In the genomic region with DNA sequence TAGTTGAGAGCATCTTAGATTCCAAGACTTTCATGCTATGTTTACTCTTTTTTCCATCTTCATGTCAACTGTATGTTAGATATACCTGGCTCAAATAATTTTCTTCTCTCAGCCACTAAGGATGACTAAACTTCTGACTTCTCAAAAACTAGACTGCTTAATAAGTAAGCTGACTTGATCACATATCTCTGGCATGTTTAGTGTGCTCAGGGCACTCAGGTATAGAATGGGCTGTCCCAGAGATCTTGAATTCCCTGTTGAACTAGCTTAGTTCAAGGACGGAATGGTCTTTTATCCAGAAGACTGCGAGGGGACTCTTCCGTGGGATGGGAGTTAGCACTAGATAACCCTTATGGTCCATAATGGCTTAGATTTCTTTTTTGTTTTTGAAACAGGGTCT, we compare ENCODE assay signal across 28 cellular contexts.
"Had no signal": no experiment of that assay in that cellular context is flagged by ENCODE, and none has a peak within 500 bp of the region (broad histone marks: within the 10 kb centered on the region; RNA-seq: fewer than 3 reads in every experiment).

No MANE protein-coding gene starts in this region.

- H3K4me1 Mint-ChIP-seq: brain, endodermal cell, WTC11 had no signal

- H3K27me3 Mint-ChIP-seq: activated CD4-positive, alpha-beta memory T cell treated with anti-CD3 and anti-CD28 coated beads, Interleukin-2, amount 10 ng/mL, durations not matched to agents 7 days and 5 days; activated CD4-positive, alpha-beta T cell treated with anti-CD3 and anti-CD28 coated beads, Interleukin-2, amount 10 ng/mL, durations not matched to agents 7 days and 5 days; activated naive CD4-positive, alpha-beta T cell treated with anti-CD3 and anti-CD28 coated beads, Interleukin-2, amount 10 ng/mL, durations not matched to agents 7 days and 5 days; activated naive CD8-positive, alpha-beta T cell treated with anti-CD3 and anti-CD28 coated beads, Interleukin-2, amount 10 ng/mL, durations not matched to agents 7 days and 5 days; activated T-cell treated with anti-CD3 and anti-CD28 coated beads, Interleukin-2, amount 50 U/mL, for 24 hours; brain; T-helper 17 cell had no signal

- FAIRE-seq: frontal cortex had no signal

- H3K27ac Mint-ChIP-seq: activated CD4-positive, alpha-beta memory T cell treated with anti-CD3 and anti-CD28 coated beads, Interleukin-2, amount 10 ng/mL, durations not matched to agents 7 days and 5 days; activated CD4-positive, alpha-beta T cell treated with anti-CD3 and anti-CD28 coated beads, Interleukin-2, amount 10 ng/mL, durations not matched to agents 7 days and 5 days; activated naive CD4-positive, alpha-beta T cell treated with anti-CD3 and anti-CD28 coated beads, Interleukin-2, amount 10 ng/mL, durations not matched to agents 7 days and 5 days; activated naive CD8-positive, alpha-beta T cell treated with anti-CD3 and anti-CD28 coated beads, Interleukin-2, amount 10 ng/mL, durations not matched to agents 7 days and 5 days; activated T-cell treated with anti-CD3 and anti-CD28 coated beads, Interleukin-2, amount 50 U/mL, for 24 hours; activated T-cell treated with anti-CD3 and anti-CD28 coated beads, Interleukin-2, amount 50 U/mL, for 72 hours; brain; endodermal cell; T-helper 17 cell; T-helper 2 cell treated with Interferon-gamma antibody and Interleukin-4, amounts not matched to agents 5 μg/mL and 100 μg/mL, for 36 hours; WTC11 had no signal

- DNase-seq: activated CD4-positive, alpha-beta memory T cell treated with anti-CD3 and anti-CD28 coated beads, Interleukin-2, amount 10 ng/mL, durations not matched to agents 7 days and 5 days; activated CD4-positive, alpha-beta T cell treated with anti-CD3 and anti-CD28 coated beads for 1 hour; activated CD4-positive, alpha-beta T cell treated with anti-CD3 and anti-CD28 coated beads for 4 hours; activated CD4-positive, alpha-beta T cell treated with anti-CD3 and anti-CD28 coated beads, Interleukin-2, amount 10 ng/mL, durations not matched to agents 7 days and 5 days; activated CD4-positive, alpha-beta T cell treated with anti-CD3 and anti-CD28 coated beads, Interleukin-2, amount 50 U/mL, for 4 hours; activated CD8-positive, alpha-beta memory T cell treated with anti-CD3 and anti-CD28 coated beads, Interleukin-2, amount 50 U/mL, for 48 hours; activated gamma-delta T cell; activated naive CD4-positive, alpha-beta T cell; activated naive CD4-positive, alpha-beta T cell treated with anti-CD3 and anti-CD28 coated beads, Interleukin-2, amount 10 ng/mL, durations not matched to agents 7 days and 5 days; activated naive CD8-positive, alpha-beta T cell treated with anti-CD3 and anti-CD28 coated beads, Interleukin-2, amount 10 ng/mL, durations not matched to agents 7 days and 5 days; activated T-cell treated with anti-CD3 and anti-CD28 coated beads for 4 hours; activated T-cell treated with anti-CD3 and anti-CD28 coated beads, Interleukin-2, amount 50 U/mL, for 24 hours; activated T-cell treated with anti-CD3 and anti-CD28 coated beads, Interleukin-2, amount 50 U/mL, for 72 hours; central memory CD4-positive, alpha-beta T cell; cerebellar nuclear complex; colonic mucosa; dorsolateral prefrontal cortex; effector memory CD4-positive, alpha-beta T cell; endodermal cell; foreskin fibroblast; head of caudate nucleus; T-helper 17 cell; T1000 had no signal

- H3K4me3 Mint-ChIP-seq: activated CD4-positive, alpha-beta memory T cell treated with anti-CD3 and anti-CD28 coated beads, Interleukin-2, amount 10 ng/mL, durations not matched to agents 7 days and 5 days; activated CD4-positive, alpha-beta T cell treated with anti-CD3 and anti-CD28 coated beads, Interleukin-2, amount 10 ng/mL, durations not matched to agents 7 days and 5 days; activated naive CD4-positive, alpha-beta T cell treated with anti-CD3 and anti-CD28 coated beads, Interleukin-2, amount 10 ng/mL, durations not matched to agents 7 days and 5 days; activated naive CD8-positive, alpha-beta T cell treated with anti-CD3 and anti-CD28 coated beads, Interleukin-2, amount 10 ng/mL, durations not matched to agents 7 days and 5 days; activated T-cell treated with anti-CD3 and anti-CD28 coated beads, Interleukin-2, amount 50 U/mL, for 24 hours; activated T-cell treated with anti-CD3 and anti-CD28 coated beads, Interleukin-2, amount 50 U/mL, for 72 hours; brain; endodermal cell; T-helper 17 cell; T-helper 2 cell treated with Interferon-gamma antibody and Interleukin-4, amounts not matched to agents 5 μg/mL and 100 μg/mL, for 36 hours; WTC11 had no signal

- H3K9me3 Mint-ChIP-seq: activated CD4-positive, alpha-beta memory T cell treated with anti-CD3 and anti-CD28 coated beads, Interleukin-2, amount 10 ng/mL, durations not matched to agents 7 days and 5 days; activated CD4-positive, alpha-beta T cell treated with anti-CD3 and anti-CD28 coated beads, Interleukin-2, amount 10 ng/mL, durations not matched to agents 7 days and 5 days; activated naive CD4-positive, alpha-beta T cell treated with anti-CD3 and anti-CD28 coated beads, Interleukin-2, amount 10 ng/mL, durations not matched to agents 7 days and 5 days; activated naive CD4-positive, alpha-beta T cell treated with anti-CD3 and anti-CD28 coated beads, Interleukin-2, amount 50 U/mL, for 72 hours; activated naive CD8-positive, alpha-beta T cell treated with anti-CD3 and anti-CD28 coated beads, Interleukin-2, amount 10 ng/mL, durations not matched to agents 7 days and 5 days; activated T-cell treated with anti-CD3 and anti-CD28 coated beads, Interleukin-2, amount 50 U/mL, for 24 hours; activated T-cell treated with anti-CD3 and anti-CD28 coated beads, Interleukin-2, amount 50 U/mL, for 72 hours; brain; endodermal cell; T-helper 2 cell treated with Interferon-gamma antibody and Interleukin-4, amounts not matched to agents 5 μg/mL and 100 μg/mL, for 36 hours; WTC11 had no signal
